Comparison of ENCODE assay signal across 19 cellular contexts in genomic region chr17:65743313-65743665, GRCh38.
DNase-seq lines count a peak whose midpoint lies in the region; ATAC-seq, FAIRE-seq and TF ChIP-seq lines count a peak whose summit lies in the region.
"Had no signal": no experiment of that assay in that cellular context is flagged by ENCODE, and none has a peak within 500 bp of the region (broad histone marks: within the 10 kb centered on the region; RNA-seq: fewer than 3 reads in every experiment).

No MANE protein-coding gene starts in this region.

- peaks cover 18% of the 10 kb centered on the region for H3K4me1 ChIP-seq in PC-3 (ENCODE audit: insufficient read depth, low read length)
- H3K4me1 ChIP-seq: parathyroid adenoma had no signal

- no peaks in the 10 kb centered on the region for H3K9me3 Mint-ChIP-seq in activated CD8-positive, alpha-beta T cell treated with anti-CD3 and anti-CD28 coated beads, Interleukin-2, amount 10 ng/mL, durations not matched to agents 7 days and 5 days (ENCODE audit: insufficient read depth)
- H3K9me3 Mint-ChIP-seq in stimulated activated naive B cell treated with anti-CD40 and anti-IgM and Interleukin-4, amounts not matched to agents 10 μg/mL and 1 μg/mL and 100 μg/mL, for 72 hours = peaks cover 0 to 2% of the 10 kb centered on the region in 2 donors
- H3K9me3 Mint-ChIP-seq: memory B cell had no signal

- CTCF ChIA-PET in PC-3 (lab: Charles Lee) = no interaction called here
- CTCF ChIA-PET in activated CD8-positive, alpha-beta T cell treated with anti-CD3 and anti-CD28 coated beads, Interleukin-2, amount 10 ng/mL, durations not matched to agents 7 days and 5 days (lab: Charles Lee) = no interaction called here

- H2AFZ ChIP-seq in PC-3 (ENCODE audit: low read length) = no peak overlapping the region
- H2AFZ ChIP-seq: parathyroid adenoma had no signal

- H3K9me2 ChIP-seq in PC-3 (replicated peaks; ENCODE audit: low read length) = no peaks in the 10 kb centered on the region

- POLR2A ChIA-PET in PC-3 (lab: Charles Lee; ENCODE audit: unreplicated experiment) = no interaction called here
- POLR2A ChIA-PET in activated CD8-positive, alpha-beta T cell treated with anti-CD3 and anti-CD28 coated beads, Interleukin-2, amount 10 ng/mL, durations not matched to agents 7 days and 5 days (lab: Charles Lee) = no interaction called here

- intact Hi-C loops in PC-3 (cut with micrococcal nuclease) = loop anchor here (2.0 kb wide), 2 partner anchors 16 to 246 kb away; no protein-coding TSS in a partner anchor

- H3K79me2 ChIP-seq in PC-3 (ENCODE audit: low read length) = no peaks in the 10 kb centered on the region
- H3K79me2 ChIP-seq: parathyroid adenoma had no signal

- no peak overlapping the region for H3K4me3 Mint-ChIP-seq in activated CD8-positive, alpha-beta T cell treated with anti-CD3 and anti-CD28 coated beads, Interleukin-2, amount 10 ng/mL, durations not matched to agents 7 days and 5 days
- no peak overlapping the region for H3K4me3 Mint-ChIP-seq in stimulated activated naive B cell treated with anti-CD40 and anti-IgM and Interleukin-4, amounts not matched to agents 10 μg/mL and 1 μg/mL and 100 μg/mL, for 72 hours
- H3K4me3 Mint-ChIP-seq: H9, memory B cell had no signal

- H3K27ac Mint-ChIP-seq in activated CD8-positive, alpha-beta T cell treated with anti-CD3 and anti-CD28 coated beads, Interleukin-2, amount 10 ng/mL, durations not matched to agents 7 days and 5 days = no peak overlapping the region
- no peak overlapping the region for H3K27ac Mint-ChIP-seq in stimulated activated naive B cell treated with anti-CD40 and anti-IgM and Interleukin-4, amounts not matched to agents 10 μg/mL and 1 μg/mL and 100 μg/mL, for 72 hours
- H3K27ac Mint-ChIP-seq: activated naive CD4-positive, alpha-beta T cell treated with anti-CD3 and anti-CD28 coated beads, Interleukin-2, amount 50 U/mL, for 72 hours; H9; memory B cell had no signal

- H3K27me3 ChIP-seq in PC-3 (ENCODE audit: low read length) = no peaks in the 10 kb centered on the region
- H3K27me3 ChIP-seq: esophagus squamous epithelium had no signal

- peak overlapping the region; percentile 66 for H3K4me2 ChIP-seq in PC-3 (ENCODE audit: low read length)

- FAIRE-seq in endometrium (lab: Jason Lieb, UNC) = peak; percentile 15

- H3K4me3 ChIP-seq in AG10803 (ENCODE audit: low read length) (no peak overlapping the region), PC-3 (ENCODE audit: low read length) (peak overlapping the region; percentile 22; the same call in 1 of the 2 replicates)
- H3K4me3 ChIP-seq: esophagus squamous epithelium had no signal

- H4K20me1 ChIP-seq in PC-3 (ENCODE audit: low read length) = no peaks in the 10 kb centered on the region

- H3K27ac ChIP-seq in PC-3 (ENCODE audit: low read length) = peak overlapping the region; percentile 61
- H3K27ac ChIP-seq: HL-60, parathyroid adenoma had no signal

- no peaks in the 10 kb centered on the region for H3K36me3 Mint-ChIP-seq in activated CD8-positive, alpha-beta T cell treated with anti-CD3 and anti-CD28 coated beads, Interleukin-2, amount 10 ng/mL, durations not matched to agents 7 days and 5 days (ENCODE audit: low read depth)
- H3K36me3 Mint-ChIP-seq in stimulated activated naive B cell treated with anti-CD40 and anti-IgM and Interleukin-4, amounts not matched to agents 10 μg/mL and 1 μg/mL and 100 μg/mL, for 72 hours = no peaks in the 10 kb centered on the region
- H3K36me3 Mint-ChIP-seq: activated naive CD4-positive, alpha-beta T cell treated with anti-CD3 and anti-CD28 coated beads, Interleukin-2, amount 50 U/mL, for 72 hours; memory B cell had no signal

- DNase-seq in AG10803 (ENCODE audit: low read depth) = peak; percentile 48
- DNase-seq in PC-3 = peak; percentile 40
- DNase-seq in myocyte (ENCODE audit: low read depth) = peak; percentile 51
- DNase-seq in activated CD8-positive, alpha-beta T cell treated with anti-CD3 and anti-CD28 coated beads, Interleukin-2, amount 10 ng/mL, durations not matched to agents 7 days and 5 days = no peak
- DNase-seq in stimulated activated naive B cell treated with anti-CD40 and anti-IgM and Interleukin-4, amounts not matched to agents 10 μg/mL and 1 μg/mL and 100 μg/mL, for 72 hours = no peak
- DNase-seq: cerebellar nuclear complex, esophagus squamous epithelium, H9, NCI-H1694, NCI-H510A treated with DMSO at 0.1 percent for 48 hours, OCI-M1, T-helper 1 cell had no signal

- H3K36me3 ChIP-seq in PC-3 (ENCODE audit: low read depth, low read length) = no peaks in the 10 kb centered on the region
- H3K36me3 ChIP-seq: esophagus squamous epithelium had no signal

- peaks cover 12% of the 10 kb centered on the region for H3K4me1 Mint-ChIP-seq in activated CD8-positive, alpha-beta T cell treated with anti-CD3 and anti-CD28 coated beads, Interleukin-2, amount 10 ng/mL, durations not matched to agents 7 days and 5 days (ENCODE audit: low read depth)
- H3K4me1 Mint-ChIP-seq in stimulated activated naive B cell treated with anti-CD40 and anti-IgM and Interleukin-4, amounts not matched to agents 10 μg/mL and 1 μg/mL and 100 μg/mL, for 72 hours = no peaks in the 10 kb centered on the region
- H3K4me1 Mint-ChIP-seq: memory B cell had no signal

- H3F3A ChIP-seq in PC-3 (ENCODE audit: low read length, unreplicated experiment) = no peaks in the 10 kb centered on the region

- no TSS peak for BruUV-seq in PC-3 (replicated peaks; lab: Mats Ljungman, UMichigan)

- 0 out of 2 replicates have a peak overlapping the region, but pooled peaks have one; percentile 2 for H3K9ac ChIP-seq in PC-3 (ENCODE audit: low read length)
- H3K9ac ChIP-seq: parathyroid adenoma had no signal

- H3K9me3 ChIP-seq in PC-3 (ENCODE audit: low read length) = peaks cover 6% of the 10 kb centered on the region; the same call in 1 of the 2 replicates

- TF ChIP-seq CTCF in AG10803 (conservative IDR thresholded peaks at IDR 0.05; ENCODE audit: low read length) = no peak
- no peak for TF ChIP-seq CTCF in PC-3 (conservative IDR thresholded peaks at IDR 0.05; ENCODE audit: low read depth, low read length)

- peaks cover 3% of the 10 kb centered on the region for H3K27me3 Mint-ChIP-seq in activated CD8-positive, alpha-beta T cell treated with anti-CD3 and anti-CD28 coated beads, Interleukin-2, amount 10 ng/mL, durations not matched to agents 7 days and 5 days (ENCODE audit: low read depth)
- no peaks in the 10 kb centered on the region for H3K27me3 Mint-ChIP-seq in stimulated activated naive B cell treated with anti-CD40 and anti-IgM and Interleukin-4, amounts not matched to agents 10 μg/mL and 1 μg/mL and 100 μg/mL, for 72 hours
- H3K27me3 Mint-ChIP-seq: memory B cell had no signal

- ATAC-seq in PC-3 (peak; percentile 50), HG03342 (IDR thresholded peaks at IDR 0.05; ENCODE audit: unreplicated experiment) (no peak), HG03095 (IDR thresholded peaks at IDR 0.05; ENCODE audit: unreplicated experiment) (no peak)
- no peak for ATAC-seq in activated CD8-positive, alpha-beta T cell treated with anti-CD3 and anti-CD28 coated beads, Interleukin-2, amount 10 ng/mL, durations not matched to agents 7 days and 5 days
- ATAC-seq in stimulated activated naive B cell treated with anti-CD40 and anti-IgM and Interleukin-4, amounts not matched to agents 10 μg/mL and 1 μg/mL and 100 μg/mL, for 72 hours (replicated peaks) = no peak

Comparison
In these comparisons a context has a peak if more than half of its experiments do, and no peak if none do; other contexts are left out.
1. DNase-seq: peak in AG10803 (single experiment), PC-3 (single experiment) and myocyte (single experiment); none in activated CD8-positive, alpha-beta T cell treated with anti-CD3 and anti-CD28 coated beads, Interleukin-2, amount 10 ng/mL, durations not matched to agents 7 days and 5 days (single experiment) and stimulated activated naive B cell treated with anti-CD40 and anti-IgM and Interleukin-4, amounts not matched to agents 10 μg/mL and 1 μg/mL and 100 μg/mL, for 72 hours (single experiment).